Comparison of ENCODE assay signal across 15 cellular contexts in genomic region chr4:40190465-40190864, GRCh38. TPM values are rescaled to one million over a fixed set of nuclear protein-coding genes. Genes with fewer than 3 reads are reported as not detected.
DNase-seq lines count a peak whose midpoint lies in the region.
"Had no signal": no experiment of that assay in that cellular context is flagged by ENCODE, and none has a peak within 500 bp of the region (broad histone marks: within the 10 kb centered on the region; RNA-seq: fewer than 3 reads in every experiment).

No MANE protein-coding gene starts in this region.

- H3K4me1 Mint-ChIP-seq in T-helper 1 cell treated with Interleukin-12 subunit alpha and Interleukin-12 subunit beta and Interleukin-4 antibody, amounts not matched to agents 30 μg/mL and 1 μg/mL, for 36 hours (ENCODE audit: low read depth): peaks cover 63% of the 10 kb centered on the region
- H3K4me1 Mint-ChIP-seq in activated T-helper 1 cell treated with anti-CD3 and anti-CD28 coated beads, Interleukin-12 subunit alpha, Interleukin-12 subunit beta, Interleukin-2, Interleukin-4 antibody, amounts not matched to agents 30 ng/mL and 10 ng/mL and 1 ng/mL, durations not matched to agents 14 hours and 24 hours and 36 hours (ENCODE audit: low read depth): peaks cover 82% of the 10 kb centered on the region

- H3K4me3 Mint-ChIP-seq in T-helper 1 cell treated with Interleukin-12 subunit alpha and Interleukin-12 subunit beta and Interleukin-4 antibody, amounts not matched to agents 30 μg/mL and 1 μg/mL, for 36 hours: peak overlapping the region; percentile 87
- peak overlapping the region; percentile 84 for H3K4me3 Mint-ChIP-seq in activated T-helper 1 cell treated with anti-CD3 and anti-CD28 coated beads, Interleukin-12 subunit alpha, Interleukin-12 subunit beta, Interleukin-2, Interleukin-4 antibody, amounts not matched to agents 30 ng/mL and 10 ng/mL and 1 ng/mL, durations not matched to agents 14 hours and 24 hours and 36 hours

- H4K91ac ChIP-seq in neuronal stem cell (ENCODE audit: low read depth, low read length, poor library complexity) (no peak overlapping the region), trophoblast cell (ENCODE audit: low read depth, low read length) (no peak overlapping the region)

- no peak overlapping the region for H3K4me2 ChIP-seq in neuronal stem cell (ENCODE audit: insufficient read depth, low read length, poor library complexity, severe bottlenecking)
- no peak overlapping the region for H3K4me2 ChIP-seq in trophoblast cell (ENCODE audit: low read length)

- H3K4ac ChIP-seq in neuronal stem cell (ENCODE audit: low read length): no peak overlapping the region
- no peak overlapping the region for H3K4ac ChIP-seq in trophoblast cell (ENCODE audit: low read depth, low read length)

- H2AFZ ChIP-seq in neuronal stem cell (ENCODE audit: low read length) (peak overlapping the region; percentile 41), trophoblast cell (ENCODE audit: insufficient read depth, low read length, poor library complexity) (no peak overlapping the region)

- no peak overlapping the region for H4K12ac ChIP-seq in trophoblast cell (ENCODE audit: low read depth, low read length)

- H2BK5ac ChIP-seq in neuronal stem cell (ENCODE audit: low read length): no peak overlapping the region
- H2BK5ac ChIP-seq in trophoblast cell (ENCODE audit: low read depth, low read length, poor library complexity): no peak overlapping the region

- no peaks in the 10 kb centered on the region for H3K27me3 Mint-ChIP-seq in T-helper 1 cell treated with Interleukin-12 subunit alpha and Interleukin-12 subunit beta and Interleukin-4 antibody, amounts not matched to agents 30 μg/mL and 1 μg/mL, for 36 hours (ENCODE audit: low read depth)
- H3K27me3 Mint-ChIP-seq in activated T-helper 1 cell treated with anti-CD3 and anti-CD28 coated beads, Interleukin-12 subunit alpha, Interleukin-12 subunit beta, Interleukin-2, Interleukin-4 antibody, amounts not matched to agents 30 ng/mL and 10 ng/mL and 1 ng/mL, durations not matched to agents 14 hours and 24 hours and 36 hours (ENCODE audit: insufficient read depth): no peaks in the 10 kb centered on the region

- H2BK120ac ChIP-seq in neuronal stem cell (ENCODE audit: low read depth, low read length) (no peak overlapping the region), trophoblast cell (ENCODE audit: insufficient read depth, low read length, poor library complexity) (no peak overlapping the region)

- no peaks in the 10 kb centered on the region for H3K79me2 ChIP-seq in trophoblast cell (ENCODE audit: control insufficient read depth, insufficient read depth, low read length, poor library complexity)

- peak overlapping the region; percentile 98 for H3K27ac Mint-ChIP-seq in T-helper 1 cell treated with Interleukin-12 subunit alpha and Interleukin-12 subunit beta and Interleukin-4 antibody, amounts not matched to agents 30 μg/mL and 1 μg/mL, for 36 hours
- H3K27ac Mint-ChIP-seq in activated T-helper 1 cell treated with anti-CD3 and anti-CD28 coated beads, Interleukin-12 subunit alpha, Interleukin-12 subunit beta, Interleukin-2, Interleukin-4 antibody, amounts not matched to agents 30 ng/mL and 10 ng/mL and 1 ng/mL, durations not matched to agents 14 hours and 24 hours and 36 hours: peak overlapping the region; percentile 95

- no peaks in the 10 kb centered on the region for H3K9me3 ChIP-seq in KOPT-K1 (ENCODE audit: insufficient read depth, low read length, poor library complexity, severe bottlenecking)
- no peaks in the 10 kb centered on the region for H3K9me3 ChIP-seq in neuronal stem cell (replicated peaks in 1 of 2; ENCODE audit: control insufficient read depth in 2 of 2, insufficient read depth in 1 of 2, low read depth in 1 of 2, low read length in 2 of 2)
- H3K9me3 ChIP-seq in trophoblast cell (ENCODE audit: insufficient read depth, low read depth, low read length): no peaks in the 10 kb centered on the region
- H3K9me3 ChIP-seq: gastrocnemius medialis, sigmoid colon, thyroid gland had no signal

- H3K4me3 ChIP-seq in neuronal stem cell (ENCODE audit: low read length in 2 of 2) (no peak overlapping the region), trophoblast cell (ENCODE audit: low read depth, low read length) (no peak overlapping the region)
- H3K4me3 ChIP-seq: gastrocnemius medialis, sigmoid colon, thyroid gland had no signal

- peaks cover 9% of the 10 kb centered on the region for H3K36me3 Mint-ChIP-seq in T-helper 1 cell treated with Interleukin-12 subunit alpha and Interleukin-12 subunit beta and Interleukin-4 antibody, amounts not matched to agents 30 μg/mL and 1 μg/mL, for 36 hours (ENCODE audit: low read depth)
- peaks cover 4% of the 10 kb centered on the region for H3K36me3 Mint-ChIP-seq in activated T-helper 1 cell treated with anti-CD3 and anti-CD28 coated beads, Interleukin-12 subunit alpha, Interleukin-12 subunit beta, Interleukin-2, Interleukin-4 antibody, amounts not matched to agents 30 ng/mL and 10 ng/mL and 1 ng/mL, durations not matched to agents 14 hours and 24 hours and 36 hours (ENCODE audit: low read depth)

- H3K9me3 Mint-ChIP-seq in T-helper 1 cell treated with Interleukin-12 subunit alpha and Interleukin-12 subunit beta and Interleukin-4 antibody, amounts not matched to agents 30 μg/mL and 1 μg/mL, for 36 hours: no peaks in the 10 kb centered on the region
- no peaks in the 10 kb centered on the region for H3K9me3 Mint-ChIP-seq in activated T-helper 1 cell treated with anti-CD3 and anti-CD28 coated beads, Interleukin-12 subunit alpha, Interleukin-12 subunit beta, Interleukin-2, Interleukin-4 antibody, amounts not matched to agents 30 ng/mL and 10 ng/mL and 1 ng/mL, durations not matched to agents 14 hours and 24 hours and 36 hours

- no peak overlapping the region for H2BK12ac ChIP-seq in neuronal stem cell (ENCODE audit: low read length)
- H2BK12ac ChIP-seq in trophoblast cell (ENCODE audit: low read length): no peak overlapping the region

- H3K14ac ChIP-seq in neuronal stem cell (ENCODE audit: low read length) (no peak overlapping the region), trophoblast cell (ENCODE audit: low read length) (no peak overlapping the region)

- H3K36me3 ChIP-seq in KOPT-K1 (ENCODE audit: insufficient read depth, low read length) (no peaks in the 10 kb centered on the region), neuronal stem cell (replicated peaks in 1 of 2; ENCODE audit: control insufficient read depth in 2 of 2, insufficient read depth in 2 of 2, low read length in 2 of 2) (no peaks in the 10 kb centered on the region), trophoblast cell (ENCODE audit: control insufficient read depth in 1 of 2, insufficient read depth in 2 of 2, low read length in 2 of 2) (no peaks in the 10 kb centered on the region)
- H3K36me3 ChIP-seq: gastrocnemius medialis, sigmoid colon, thyroid gland had no signal

- H3K79me1 ChIP-seq in neuronal stem cell (ENCODE audit: low read depth, low read length) (no peaks in the 10 kb centered on the region), trophoblast cell (ENCODE audit: low read length) (peaks cover 3% of the 10 kb centered on the region)

- H2AK5ac ChIP-seq in neuronal stem cell (ENCODE audit: low read depth, low read length) (no peak overlapping the region), trophoblast cell (ENCODE audit: low read length) (no peak overlapping the region)

- H3K27ac ChIP-seq in KOPT-K1 (ENCODE audit: low read depth, low read length, poor library complexity, severe bottlenecking) (peak overlapping the region; percentile 96), neuronal stem cell (replicated peaks; ENCODE audit: low read length) (no peak overlapping the region), trophoblast cell (ENCODE audit: low read depth, low read length) (no peak overlapping the region)
- H3K27ac ChIP-seq: gastrocnemius medialis, sigmoid colon, thyroid gland had no signal

- no peak overlapping the region for H3K18ac ChIP-seq in neuronal stem cell (ENCODE audit: low read length)
- no peak overlapping the region for H3K18ac ChIP-seq in trophoblast cell (ENCODE audit: low read length)

- H3K27me3 ChIP-seq in neuronal stem cell (ENCODE audit: control insufficient read depth in 3 of 3, insufficient read depth in 3 of 3, low read depth in 1 of 3, low read length in 3 of 3) (no peaks in the 10 kb centered on the region), trophoblast cell (ENCODE audit: insufficient read depth, low read length) (no peaks in the 10 kb centered on the region)
- H3K27me3 ChIP-seq: gastrocnemius medialis, sigmoid colon, thyroid gland had no signal

- intact Hi-C loops in activated T-helper 1 cell treated with anti-CD3 and anti-CD28 coated beads, Interleukin-12 subunit alpha, Interleukin-12 subunit beta, Interleukin-2, Interleukin-4 antibody, amounts not matched to agents 30 ng/mL and 10 ng/mL and 1 ng/mL, durations not matched to agents 14 hours and 24 hours and 36 hours (cut with micrococcal nuclease): loop anchor here (5.0 kb wide), 2 partner anchors 37 to 213 kb away; partner anchors contain the start of gene PDS5A

- H3K9ac ChIP-seq in neuronal stem cell (ENCODE audit: low read depth, low read length, poor library complexity) (no peak overlapping the region), trophoblast cell (ENCODE audit: low read length) (no peak overlapping the region)

- H2BK15ac ChIP-seq in neuronal stem cell (ENCODE audit: low read length): no peak overlapping the region

- DNase-seq in T-helper 1 cell (no peak), neuronal stem cell (ENCODE audit: low spot score) (no peak), LoVo (ENCODE audit: low spot score) (no peak), trophoblast cell (no peak), 8988T (no peak)
- DNase-seq in activated T-helper 1 cell treated with anti-CD3 and anti-CD28 coated beads, Interleukin-12 subunit alpha, Interleukin-12 subunit beta, Interleukin-2, Interleukin-4 antibody, amounts not matched to agents 30 ng/mL and 10 ng/mL and 1 ng/mL, durations not matched to agents 14 hours and 24 hours and 36 hours (ENCODE audit: low spot score): no peak
- DNase-seq: activated CD4-positive, alpha-beta T cell treated with anti-CD3 and anti-CD28 coated beads, Interleukin-2, amount 50 U/mL, for 4 hours; gastrocnemius medialis; kidney; NCI-H1694; sigmoid colon; thyroid gland had no signal

- H3K4me1 ChIP-seq in neuronal stem cell (ENCODE audit: control insufficient read depth in 2 of 2, insufficient read depth in 1 of 2, low read depth in 1 of 2, low read length in 2 of 2) (peaks cover 9 to 10% of the 10 kb centered on the region in 2 donors), trophoblast cell (ENCODE audit: control insufficient read depth in 1 of 2, insufficient read depth in 2 of 2, low read length in 2 of 2) (peaks cover 10 to 14% of the 10 kb centered on the region in 2 experiments)
- H3K4me1 ChIP-seq: gastrocnemius medialis, sigmoid colon had no signal

- H3K23ac ChIP-seq in neuronal stem cell (ENCODE audit: low read depth, low read length, poor library complexity) (no peak overlapping the region), trophoblast cell (ENCODE audit: low read length) (no peak overlapping the region)

- H4K8ac ChIP-seq in neuronal stem cell (ENCODE audit: low read depth, low read length) (no peak overlapping the region), trophoblast cell (ENCODE audit: low read depth, low read length) (no peak overlapping the region)

- WGBS in neuronal stem cell (ENCODE audit: extremely low coverage in 2 of 2, insufficient read length in 2 of 2, insufficient replicate concordance in 1 of 2), 2 donors: no CpG with 5 or more reads among the region's 5 CpGs
- no CpG with 5 or more reads among the region's 5 CpGs for WGBS in trophoblast cell (ENCODE audit: extremely low coverage, insufficient coverage, insufficient read length)

RNA-seq across cellular contexts. Expression of gene RHOH, which starts 6.4 kb away (rescaled TPM):
- total RNA-seq in activated T-helper 1 cell treated with anti-CD3 and anti-CD28 coated beads, Interleukin-12 subunit alpha, Interleukin-12 subunit beta, Interleukin-2, Interleukin-4 antibody, amounts not matched to agents 30 ng/mL and 10 ng/mL and 1 ng/mL, durations not matched to agents 14 hours and 24 hours and 36 hours: 105 and 111 TPM in 2 replicates
- polyA plus RNA-seq in neuronal stem cell (2013, experiment 1 of 2): 1.4 TPM
- polyA plus RNA-seq in neuronal stem cell (2013, experiment 2 of 2): 0.91 TPM
- polyA plus RNA-seq in trophoblast cell (2013): 0.15 and 0.22 TPM in 2 replicates
- total RNA-seq: myocyte had no signal
